Comparison of ENCODE assay signal across 27 cellular contexts in the genomic region with DNA sequence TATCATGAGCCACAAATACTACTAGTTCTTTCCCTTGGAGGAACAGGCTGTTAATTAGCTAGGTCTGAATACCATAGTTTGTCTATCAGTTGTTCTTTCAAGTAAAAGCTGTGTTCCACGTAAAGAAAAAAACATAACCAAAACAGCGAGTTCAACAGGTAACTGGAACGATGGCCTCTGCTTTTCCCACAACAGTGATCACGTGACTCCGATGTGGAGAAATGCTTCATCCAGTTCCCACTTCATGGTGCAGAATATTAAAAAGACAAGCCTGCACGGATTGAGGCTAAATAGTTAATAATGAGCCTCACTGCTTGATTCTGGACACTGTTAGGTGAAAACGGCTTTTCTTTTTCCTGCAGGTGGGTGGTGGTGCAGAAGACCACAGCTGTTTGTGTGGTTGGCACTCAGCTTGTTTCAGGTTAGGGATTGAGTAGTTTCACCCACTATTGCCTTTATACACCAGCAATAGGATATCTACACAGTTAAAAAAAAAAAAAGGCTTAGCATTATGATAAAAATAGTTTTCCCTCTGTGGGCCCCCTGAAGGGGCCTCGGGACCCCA.
"Had no signal": no experiment of that assay in that cellular context is flagged by ENCODE, and none has a peak within 500 bp of the region (broad histone marks: within the 10 kb centered on the region; RNA-seq: fewer than 3 reads in every experiment).

No MANE protein-coding gene starts in this region.

- H3K4me3 ChIP-seq: cardiac muscle cell, Peyer's patch had no signal

- H3K4me1 Mint-ChIP-seq: activated T-helper 17 cell treated with anti-CD3 and anti-CD28 coated beads, Interleukin-2, amount 50 U/mL, for 72 hours; T-cell had no signal

- H3K27ac Mint-ChIP-seq: activated CD4-positive, alpha-beta memory T cell treated with anti-CD3 and anti-CD28 coated beads, Interleukin-2, amount 10 ng/mL, durations not matched to agents 7 days and 5 days; activated naive CD4-positive, alpha-beta T cell treated with anti-CD3 and anti-CD28 coated beads for 36 hours; activated naive CD8-positive, alpha-beta T cell; activated T-helper 17 cell treated with anti-CD3 and anti-CD28 coated beads, Interleukin-2, amount 50 U/mL, for 72 hours; T-cell had no signal

- ATAC-seq: activated T-helper 17 cell treated with anti-CD3 and anti-CD28 coated beads, Interleukin-2, amount 50 U/mL, for 72 hours; T-cell had no signal

- FAIRE-seq: astrocyte, TTC549 had no signal

- DNase-seq: activated CD4-positive, alpha-beta memory T cell treated with anti-CD3 and anti-CD28 coated beads, Interleukin-2, amount 10 ng/mL, durations not matched to agents 7 days and 5 days; activated CD4-positive, alpha-beta T cell treated with anti-CD3 and anti-CD28 coated beads, Interleukin-2, amount 50 U/mL, for 1 hour; activated CD4-positive, CD25-positive, alpha-beta regulatory T cell; activated gamma-delta T cell; activated naive CD4-positive, alpha-beta T cell treated with anti-CD3 and anti-CD28 coated beads for 36 hours; activated T-cell treated with anti-CD3 and anti-CD28 coated beads for 4 hours; activated T-cell treated with anti-CD3 and anti-CD28 coated beads, Interleukin-2, amount 50 U/mL, for 48 hours; brain microvascular endothelial cell; KG1; NCI-H1092 treated with DMSO at 0.1 percent for 48 hours; NCI-H1417 treated with DMSO at 0.1 percent for 48 hours; NCI-H1694; NCI-H2029; NCI-H345; NCI-H510A; NCI-H69; Peyer's patch; SIG-M5; T-cell; T-helper 2 cell; T1000 had no signal

- H3K36me3 ChIP-seq: brain microvascular endothelial cell, cardiac muscle cell, Peyer's patch had no signal

- H3K9me3 Mint-ChIP-seq: activated CD4-positive, alpha-beta memory T cell treated with anti-CD3 and anti-CD28 coated beads, Interleukin-2, amount 10 ng/mL, durations not matched to agents 7 days and 5 days; activated naive CD4-positive, alpha-beta T cell treated with anti-CD3 and anti-CD28 coated beads for 36 hours; activated T-helper 17 cell treated with anti-CD3 and anti-CD28 coated beads, Interleukin-2, amount 50 U/mL, for 72 hours; T-cell had no signal

- H3K4me3 Mint-ChIP-seq: activated CD4-positive, alpha-beta memory T cell treated with anti-CD3 and anti-CD28 coated beads, Interleukin-2, amount 10 ng/mL, durations not matched to agents 7 days and 5 days; activated naive CD4-positive, alpha-beta T cell treated with anti-CD3 and anti-CD28 coated beads for 36 hours; activated naive CD8-positive, alpha-beta T cell; activated T-helper 17 cell treated with anti-CD3 and anti-CD28 coated beads, Interleukin-2, amount 50 U/mL, for 72 hours; T-cell had no signal

- H3K27me3 ChIP-seq: brain microvascular endothelial cell, cardiac muscle cell, Peyer's patch had no signal

- H3K27ac ChIP-seq: brain microvascular endothelial cell, cardiac muscle cell, Peyer's patch, VCaP had no signal

- H3K36me3 Mint-ChIP-seq: activated naive CD8-positive, alpha-beta T cell; T-cell had no signal

- H3K4me1 ChIP-seq: Peyer's patch had no signal

- H3K9me3 ChIP-seq: Peyer's patch had no signal
